In the genomic region with DNA sequence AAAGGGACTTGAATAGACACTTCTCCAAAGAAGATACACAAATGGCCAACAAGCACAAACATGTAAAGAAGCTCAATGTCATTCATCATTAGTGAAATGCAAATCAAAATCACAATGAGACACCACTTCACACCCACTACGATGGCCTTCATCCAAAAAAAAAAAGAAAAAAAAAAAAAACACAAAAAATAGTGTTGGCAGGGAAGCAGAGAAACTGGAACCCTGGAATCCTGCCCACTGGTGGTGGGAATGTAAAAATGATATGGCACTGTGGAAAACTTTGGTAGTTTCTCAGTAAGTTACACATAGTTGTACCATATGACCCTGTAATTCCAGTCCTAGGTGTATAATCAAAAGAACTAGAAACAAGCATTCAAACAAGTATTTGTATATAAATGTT, we compare ENCODE assay signal across 8 cellular contexts.
DNase-seq lines count a peak whose midpoint lies in the region; TF ChIP-seq lines count a peak whose summit lies in the region.
"Not testable (repeated sequence)": the region's sequence is repeated elsewhere in the genome, so short reads cannot be mapped to it uniquely, and the experiment has no call there.

No MANE protein-coding gene starts in this region.

- H2BK12ac ChIP-seq in mesenchymal stem cell (ENCODE audit: low read length in 2 of 2): not testable (repeated sequence)

- H2BK120ac ChIP-seq in mesenchymal stem cell (ENCODE audit: low read depth, low read length): not testable (repeated sequence)

- peaks cover 38% of the 10 kb centered on the region for H3K36me3 Mint-ChIP-seq in type B pancreatic cell

- not testable (repeated sequence) for H3K4me1 ChIP-seq in mesenchymal stem cell (ENCODE audit: control insufficient read depth, insufficient read depth, low read depth, low read length)

- not testable (repeated sequence) for H3K36me3 ChIP-seq in BJ (ENCODE audit: control insufficient read depth, insufficient read depth, low read length)
- peaks cover 14 to 48% of the 10 kb centered on the region in 2 experiments for H3K36me3 ChIP-seq in mesenchymal stem cell (ENCODE audit: control insufficient read depth in 1 of 2, insufficient read depth in 2 of 2, low read depth in 1 of 2, low read length in 2 of 2)

- not testable (repeated sequence) for H2AFZ ChIP-seq in mesenchymal stem cell (ENCODE audit: low read depth, low read length)

- not testable (repeated sequence) for H3K9me3 ChIP-seq in mesenchymal stem cell (ENCODE audit: control insufficient read depth, low read length)

- peaks cover 11% of the 10 kb centered on the region for H3K79me1 ChIP-seq in mesenchymal stem cell (replicated peaks; ENCODE audit: low read length, poor library complexity, severe bottlenecking)

- not testable (repeated sequence) for H3K23ac ChIP-seq in mesenchymal stem cell (ENCODE audit: low read length in 2 of 2)

- not testable (repeated sequence) for H3K27me3 Mint-ChIP-seq in type B pancreatic cell

- POLR2A ChIA-PET in BJ (lab: Charles Lee): not testable (repeated sequence)

- no CpG with 5 or more reads among the region's 1 CpG for WGBS in mesenchymal stem cell

- H3K9ac ChIP-seq in mesenchymal stem cell (ENCODE audit: low read length): not testable (repeated sequence)

- not testable (repeated sequence) for H3K27me3 ChIP-seq in BJ (ENCODE audit: control insufficient read depth, insufficient read depth, low read length); mesenchymal stem cell (ENCODE audit: control insufficient read depth in 1 of 2, insufficient read depth in 1 of 2, low read length in 2 of 2)

- not testable (repeated sequence) for H3K18ac ChIP-seq in mesenchymal stem cell (ENCODE audit: low read depth in 1 of 2, low read length in 2 of 2)

- not testable (repeated sequence) for H3K4ac ChIP-seq in mesenchymal stem cell (ENCODE audit: low read depth in 1 of 2, low read length in 2 of 2)

- H2BK15ac ChIP-seq in mesenchymal stem cell (ENCODE audit: low read depth, poor library complexity, severe bottlenecking): not testable (repeated sequence)

- not testable (repeated sequence) for H3K9me3 Mint-ChIP-seq in type B pancreatic cell

- peak; percentile 45 for TF ChIP-seq CTCF in BJ (IDR thresholded peaks at IDR 0.05; ENCODE audit: insufficient read depth, low read depth, low read length)
- TF ChIP-seq CTCF in VCaP (conservative IDR thresholded peaks at IDR 0.05): peak; percentile 41; the same call in 1 of the 2 replicates
- TF ChIP-seq CTCF in type B pancreatic cell (conservative IDR thresholded peaks at IDR 0.05): peak; percentile 69

- not testable (repeated sequence) for H3K4me3 ChIP-seq in BJ (ENCODE audit: low read depth, low read length); mesenchymal stem cell (ENCODE audit: insufficient read depth in 1 of 2, low read depth in 1 of 2, low read length in 2 of 2)

- H4K91ac ChIP-seq in mesenchymal stem cell (ENCODE audit: low read length): not testable (repeated sequence)

- H3K27ac Mint-ChIP-seq in type B pancreatic cell: not testable (repeated sequence)

- H3K4me1 Mint-ChIP-seq in type B pancreatic cell (ENCODE audit: unreplicated experiment): not testable (repeated sequence)

- not testable (repeated sequence) for H2BK5ac ChIP-seq in mesenchymal stem cell (ENCODE audit: low read depth, low read length, poor library complexity, severe bottlenecking)

- not testable (repeated sequence) for H4K8ac ChIP-seq in mesenchymal stem cell (ENCODE audit: low read length)

- not testable (repeated sequence) for H2AK5ac ChIP-seq in mesenchymal stem cell (ENCODE audit: low read length, severe bottlenecking)

- not testable (repeated sequence) for DNase-seq in BJ (ENCODE audit: low read depth); type B pancreatic cell (ENCODE audit: extremely low spot score, unreplicated experiment)
- DNase-seq in HCEC 1CT: peak; percentile 13
- peak; percentile 3 for DNase-seq in NCI-H345 treated with DMSO at 0.1 percent for 48 hours (lab: John Stamatoyannopoulos, UW; ENCODE audit: unreplicated experiment)
- peak; percentile 56 to 80 for DNase-seq in dermis microvascular lymphatic vessel endothelial cell (ENCODE audit: low read depth in 2 of 2)
- peak; percentile 8 for DNase-seq in foreskin melanocyte
- peak; percentile 16 for DNase-seq in mesenchymal stem cell

- not testable (repeated sequence) for H3K4me2 ChIP-seq in mesenchymal stem cell (ENCODE audit: low read length, poor library complexity, severe bottlenecking)

- CTCF ChIA-PET in BJ (lab: Yijun Ruan, JAX): not testable (repeated sequence)

- H3K4me3 Mint-ChIP-seq in type B pancreatic cell: not testable (repeated sequence)

- not testable (repeated sequence) for H3K27ac ChIP-seq in VCaP; mesenchymal stem cell (ENCODE audit: low read length, poor library complexity, severe bottlenecking)

- H3K14ac ChIP-seq in mesenchymal stem cell (ENCODE audit: low read length in 2 of 2): not testable (repeated sequence)
